Comparison of ENCODE assay signal across 1 cellular context in the genomic region with DNA sequence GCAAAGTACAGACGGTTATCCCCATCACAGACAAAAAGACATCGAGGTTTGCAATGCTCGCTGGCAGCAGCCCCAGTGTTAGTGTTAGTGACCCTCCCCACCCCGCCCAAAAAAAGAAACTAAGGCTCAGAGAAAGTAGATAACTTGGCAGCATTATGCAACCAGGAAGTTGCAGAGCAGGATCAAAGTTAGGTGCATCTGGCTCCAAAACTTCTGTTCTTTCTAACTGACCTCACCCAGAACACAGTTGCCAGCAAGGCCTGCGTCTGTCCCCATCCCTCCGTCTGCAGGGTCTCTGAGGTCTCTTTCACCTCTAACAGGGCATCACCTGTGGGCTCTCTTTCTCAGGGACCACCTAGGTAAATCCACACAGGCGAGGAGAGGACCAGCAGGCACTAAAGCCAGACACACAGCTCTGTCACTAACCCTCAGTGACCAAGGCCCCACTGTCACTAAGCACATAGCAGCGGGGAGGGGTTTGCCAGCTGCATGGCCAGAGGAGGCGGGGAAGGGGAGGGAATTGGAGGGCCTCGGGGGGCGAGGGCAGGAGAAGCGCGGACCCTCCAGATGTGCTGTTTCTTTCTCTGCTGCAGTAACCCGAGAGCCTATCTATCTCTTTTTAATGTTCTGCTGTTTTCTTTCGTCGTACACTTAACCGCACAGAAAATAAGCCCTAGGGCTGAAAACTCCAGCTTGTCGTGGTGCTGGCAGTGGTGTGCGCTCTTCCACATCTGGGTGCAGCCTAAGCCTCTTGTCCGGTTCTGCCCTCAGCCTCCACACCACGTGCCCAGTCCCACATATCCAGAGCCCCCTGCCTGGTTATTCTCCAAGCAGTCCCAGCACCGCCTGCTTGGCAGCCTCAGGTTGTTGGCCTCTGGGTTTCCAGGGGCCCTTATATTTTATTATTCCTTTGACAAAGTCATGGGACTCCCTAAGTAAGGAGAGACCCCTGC.
TF ChIP-seq lines count a peak whose summit lies in the region.

No MANE protein-coding gene starts in this region.

TF ChIP-seq in A549, 52 proteins besides CTCF, POLR2A, EP300 and RAD21 (continued from another document):
- TF ChIP-seq, protein P1, sequence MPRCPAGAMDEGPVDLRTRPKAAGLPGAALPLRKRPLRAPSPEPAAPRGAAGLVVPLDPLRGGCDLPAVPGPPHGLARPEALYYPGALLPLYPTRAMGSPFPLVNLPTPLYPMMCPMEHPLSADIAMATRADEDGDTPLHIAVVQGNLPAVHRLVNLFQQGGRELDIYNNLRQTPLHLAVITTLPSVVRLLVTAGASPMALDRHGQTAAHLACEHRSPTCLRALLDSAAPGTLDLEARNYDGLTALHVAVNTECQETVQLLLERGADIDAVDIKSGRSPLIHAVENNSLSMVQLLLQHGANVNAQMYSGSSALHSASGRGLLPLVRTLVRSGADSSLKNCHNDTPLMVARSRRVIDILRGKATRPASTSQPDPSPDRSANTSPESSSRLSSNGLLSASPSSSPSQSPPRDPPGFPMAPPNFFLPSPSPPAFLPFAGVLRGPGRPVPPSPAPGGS (IDR thresholded peaks at IDR 0.05), result no peak
- TF ChIP-seq, protein P2, sequence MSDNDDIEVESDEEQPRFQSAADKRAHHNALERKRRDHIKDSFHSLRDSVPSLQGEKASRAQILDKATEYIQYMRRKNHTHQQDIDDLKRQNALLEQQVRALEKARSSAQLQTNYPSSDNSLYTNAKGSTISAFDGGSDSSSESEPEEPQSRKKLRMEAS (IDR thresholded peaks at IDR 0.05), result no peak
- TF ChIP-seq CBX8 (IDR thresholded peaks at IDR 0.05) (no peak), CHD2 (IDR thresholded peaks at IDR 0.05; ENCODE audit: low read length, partially characterized antibody) (no peak), JUN (IDR thresholded peaks at IDR 0.05) (no peak), SMC3 (IDR thresholded peaks at IDR 0.05) (no peak), MYC (IDR thresholded peaks at IDR 0.05; ENCODE audit: borderline replicate concordance, low read length) (no peak), HOXB13 (CRISPR knock-in tag; IDR thresholded peaks at IDR 0.05; ENCODE audit: low read depth) (no peak)
